In genomic region chr13:20943519-20944012, GRCh38 we compare ENCODE assay signal across 8 cellular contexts. TPM values are rescaled to one million over a fixed set of nuclear protein-coding genes. Genes with fewer than 3 reads are reported as not detected.
DNase-seq lines count a peak whose midpoint lies in the region; ATAC-seq, FAIRE-seq and TF ChIP-seq lines count a peak whose summit lies in the region.

No MANE protein-coding gene starts in this region.

- peaks cover 38% of the 10 kb centered on the region for H3K27me3 Mint-ChIP-seq in mesothelial cell of epicardium (ENCODE audit: low read depth)

- no peak overlapping the region for H3K4me3 ChIP-seq in GM12864 (ENCODE audit: low read depth, low read length)

- H3K9me3 Mint-ChIP-seq in mesothelial cell of epicardium = no peaks in the 10 kb centered on the region

- peak; percentile 53 for ATAC-seq in HG03442 (IDR thresholded peaks at IDR 0.05; ENCODE audit: unreplicated experiment)
- no peak for ATAC-seq in HG02884 (IDR thresholded peaks at IDR 0.05; ENCODE audit: unreplicated experiment)

- H3K36me3 Mint-ChIP-seq in mesothelial cell of epicardium = no peaks in the 10 kb centered on the region

- peaks cover 6% of the 10 kb centered on the region for H3K4me1 Mint-ChIP-seq in mesothelial cell of epicardium

- no peak overlapping the region for H3K4me3 Mint-ChIP-seq in mesothelial cell of epicardium

- peak; percentile 98 for FAIRE-seq in endometrium (lab: Jason Lieb, UNC)

- DNase-seq in GM12864 (ENCODE audit: low read depth) (peak; percentile 37), NOMO-1 treated with dmso at 0.1 percent for 144 hours (lab: John Stamatoyannopoulos, UW; ENCODE audit: unreplicated experiment) (peak; percentile 95), mesothelial cell of epicardium (ENCODE audit: low spot score in 2 of 2, unreplicated experiment in 2 of 2) (peak; percentile 48 to 84)
- peak; percentile 26 to 36 for DNase-seq in activated CD8-positive, alpha-beta memory T cell treated with anti-CD3 and anti-CD28 coated beads for 4 hours (ENCODE audit: low read depth in 2 of 2)
- peak; percentile 38 for DNase-seq in stimulated activated CD8-positive, alpha-beta memory T cell treated with anti-CD3 and anti-CD28 coated beads, Interleukin-15, amount 100 ng/mL, for 1 hour (ENCODE audit: low read depth)

- H3K27ac Mint-ChIP-seq in mesothelial cell of epicardium = peak overlapping the region; percentile 77

- peak; percentile 85 for TF ChIP-seq CTCF in GM12864 (IDR thresholded peaks at IDR 0.05; ENCODE audit: low read depth, low read length, missing control alignments)
- peak; percentile 90 for TF ChIP-seq CTCF in mesothelial cell of epicardium (IDR thresholded peaks at IDR 0.05; ENCODE audit: unreplicated experiment)

RNA-seq across cellular contexts. Expression of gene XPO4, which starts 41.0 kb away (rescaled TPM):
- 21.6 to 24.7 TPM (median 22.7 TPM) in 3 replicates for total RNA-seq in mesothelial cell of epicardium

Comparison
In these comparisons a context has a peak if more than half of its experiments do, and no peak if none do; other contexts are left out.
1. DNase-seq: peak in every context shown above with its lines; median percentile 95 in NOMO-1 treated with dmso at 0.1 percent for 144 hours; 66 in mesothelial cell of epicardium; 38 in stimulated activated CD8-positive, alpha-beta memory T cell treated with anti-CD3 and anti-CD28 coated beads, Interleukin-15, amount 100 ng/mL, for 1 hour; 37 in GM12864; 31 in activated CD8-positive, alpha-beta memory T cell treated with anti-CD3 and anti-CD28 coated beads for 4 hours.